ENCODE assay signal across 8 cellular contexts in genomic region chr1:156505679-156506298, GRCh38. TPM values are rescaled to one million over a fixed set of nuclear protein-coding genes. Genes with fewer than 3 reads are reported as not detected.
DNase-seq lines count a peak whose midpoint lies in the region; ATAC-seq and TF ChIP-seq lines count a peak whose summit lies in the region.

No MANE protein-coding gene starts in this region.

- H3K36me3 Mint-ChIP-seq in CD4-positive, CD25-positive, alpha-beta regulatory T cell, result peaks cover 4% of the 10 kb centered on the region

- ATAC-seq in CD4-positive, CD25-positive, alpha-beta regulatory T cell (ENCODE audit: low read depth in 2 of 2), result no peak
- ATAC-seq in PC-3, result no peak
- ATAC-seq in GM21717 (IDR thresholded peaks at IDR 0.05; ENCODE audit: unreplicated experiment), result no peak
- no peak for ATAC-seq in GM21528 (IDR thresholded peaks at IDR 0.05; ENCODE audit: low FRiP score, unreplicated experiment)

- H3K4me3 Mint-ChIP-seq in CD4-positive, CD25-positive, alpha-beta regulatory T cell, result peak overlapping the region; percentile 86 to 90 (median 87)

- H3K9me3 Mint-ChIP-seq in CD4-positive, CD25-positive, alpha-beta regulatory T cell, result no peaks in the 10 kb centered on the region

- peak overlapping the region; percentile 98 for H3K9ac ChIP-seq in PC-3 (ENCODE audit: low read length)

- H3K4me2 ChIP-seq in PC-3 (ENCODE audit: low read length) (0 out of 2 replicates have a peak overlapping the region, but pooled peaks have one; percentile 22), osteoblast (ENCODE audit: insufficient read depth, low read length) (peak overlapping the region; percentile 85)

- H3F3A ChIP-seq in PC-3 (ENCODE audit: low read length, unreplicated experiment), result no peaks in the 10 kb centered on the region

- peak overlapping the region; percentile 100 for H3K27ac Mint-ChIP-seq in CD4-positive, CD25-positive, alpha-beta regulatory T cell

- no peaks in the 10 kb centered on the region for H4K20me1 ChIP-seq in PC-3 (ENCODE audit: low read length)
- H4K20me1 ChIP-seq in osteoblast (ENCODE audit: insufficient read depth, low read length), result no peaks in the 10 kb centered on the region

- peaks cover 13% of the 10 kb centered on the region for H3K27me3 Mint-ChIP-seq in CD4-positive, CD25-positive, alpha-beta regulatory T cell

- peak overlapping the region; percentile 45 for H3K4me3 ChIP-seq in CD4-positive, CD25-positive, alpha-beta regulatory T cell (ENCODE audit: low read depth, low read length)
- H3K4me3 ChIP-seq in PC-3 (ENCODE audit: low read length), result no peak overlapping the region
- H3K4me3 ChIP-seq in ectodermal cell (ENCODE audit: insufficient read depth, low read depth, low read length), result peak overlapping the region; percentile 33
- H3K4me3 ChIP-seq in osteoblast (ENCODE audit: insufficient read depth, low read length), result peak overlapping the region; percentile 54

- intact Hi-C loops in PC-3 (cut with micrococcal nuclease), result loop anchor here (1.0 kb wide), 2 partner anchors 48 to 66 kb away; no protein-coding TSS in a partner anchor

- no peaks in the 10 kb centered on the region for H3K27me3 ChIP-seq in CD4-positive, CD25-positive, alpha-beta regulatory T cell (ENCODE audit: control insufficient read depth, insufficient read depth, low read length)
- no peaks in the 10 kb centered on the region for H3K27me3 ChIP-seq in PC-3 (ENCODE audit: low read length)
- peaks cover 6% of the 10 kb centered on the region for H3K27me3 ChIP-seq in ectodermal cell (ENCODE audit: control insufficient read depth, insufficient read depth, low read length, poor library complexity, severe bottlenecking)
- H3K27me3 ChIP-seq in osteoblast (ENCODE audit: insufficient read depth, low read length), result no peaks in the 10 kb centered on the region

- BruUV-seq in PC-3 (replicated peaks; lab: Mats Ljungman, UMichigan), result TSS peak; percentile 7

- 91 to 92% methylated on average over 19 of the region's 21 CpGs for WGBS in ectodermal cell, 2 experiments

- TF ChIP-seq CTCF in PC-3 (conservative IDR thresholded peaks at IDR 0.05; ENCODE audit: low read depth, low read length) (no peak), osteoblast (IDR thresholded peaks at IDR 0.05; ENCODE audit: extremely low read depth, low read depth, low read length) (no peak)

- no peak for DNase-seq in CD4-positive, CD25-positive, alpha-beta regulatory T cell
- no peak for DNase-seq in PC-3
- DNase-seq in osteoblast (ENCODE audit: insufficient read length, low spot score, missing footprints), result no peak
- DNase-seq in mesenteric fat pad (ENCODE audit: low spot score), result no peak
- no peak for DNase-seq in NCI-H524 treated with DMSO at 0.1 percent for 48 hours (lab: John Stamatoyannopoulos, UW)

- H3K9me2 ChIP-seq in PC-3 (replicated peaks; ENCODE audit: low read length), result no peaks in the 10 kb centered on the region

- H3K36me3 ChIP-seq in CD4-positive, CD25-positive, alpha-beta regulatory T cell (ENCODE audit: control insufficient read depth, insufficient read depth, low read length), result no peaks in the 10 kb centered on the region
- H3K36me3 ChIP-seq in PC-3 (ENCODE audit: low read depth, low read length) (no peaks in the 10 kb centered on the region), ectodermal cell (ENCODE audit: control insufficient read depth, insufficient read depth, low read length) (no peaks in the 10 kb centered on the region), osteoblast (ENCODE audit: insufficient read depth, low read length) (no peaks in the 10 kb centered on the region)

- H3K27ac ChIP-seq in CD4-positive, CD25-positive, alpha-beta regulatory T cell (ENCODE audit: insufficient read depth, low read length, poor library complexity, severe bottlenecking), result peak overlapping the region; percentile 99
- H3K27ac ChIP-seq in PC-3 (ENCODE audit: low read length), result peak overlapping the region; percentile 96
- H3K27ac ChIP-seq in ectodermal cell (ENCODE audit: insufficient read depth, low read depth, low read length, poor library complexity, severe bottlenecking), result no peak overlapping the region
- H3K27ac ChIP-seq in osteoblast (ENCODE audit: low read depth, low read length), result peak overlapping the region; percentile 100

- POLR2A ChIA-PET in PC-3 (lab: Charles Lee; ENCODE audit: unreplicated experiment), result interaction anchor here (1.2 kb wide), 1 partner anchor 65 kb away, joined by 7 read pairs; no protein-coding TSS in a partner anchor

- no peaks in the 10 kb centered on the region for H3K9me3 ChIP-seq in CD4-positive, CD25-positive, alpha-beta regulatory T cell (ENCODE audit: control insufficient read depth in 2 of 2, low read length in 2 of 2)
- no peaks in the 10 kb centered on the region for H3K9me3 ChIP-seq in PC-3 (ENCODE audit: low read length)
- H3K9me3 ChIP-seq in ectodermal cell (ENCODE audit: control insufficient read depth, low read length), result no peaks in the 10 kb centered on the region
- H3K9me3 ChIP-seq in osteoblast (ENCODE audit: low read depth, low read length), result no peaks in the 10 kb centered on the region

- H3K79me2 ChIP-seq in PC-3 (ENCODE audit: low read length) (no peaks in the 10 kb centered on the region), osteoblast (ENCODE audit: insufficient read depth, low read length) (no peaks in the 10 kb centered on the region)

- H3K4me1 ChIP-seq in CD4-positive, CD25-positive, alpha-beta regulatory T cell (ENCODE audit: control insufficient read depth, insufficient read depth, low read length, poor library complexity, severe bottlenecking), result peaks cover 70% of the 10 kb centered on the region
- peaks cover 49% of the 10 kb centered on the region for H3K4me1 ChIP-seq in PC-3 (ENCODE audit: insufficient read depth, low read length)
- peaks cover 27% of the 10 kb centered on the region for H3K4me1 ChIP-seq in ectodermal cell (ENCODE audit: control insufficient read depth, insufficient read depth, low read length)
- H3K4me1 ChIP-seq in osteoblast (ENCODE audit: insufficient read depth, low read length), result peaks cover 52% of the 10 kb centered on the region

- CTCF ChIA-PET in PC-3 (lab: Charles Lee), result interaction anchor here (0.6 to 1.1 kb wide), 2 partner anchors 10 to 120 kb away, joined by 3 to 4 read pairs; no protein-coding TSS in a partner anchor

- peaks cover 18 to 84% (median 56%) of the 10 kb centered on the region in 4 donors for H3K4me1 Mint-ChIP-seq in CD4-positive, CD25-positive, alpha-beta regulatory T cell

- H2AFZ ChIP-seq in PC-3 (ENCODE audit: low read length), result peak overlapping the region; percentile 76; the same call in 1 of the 2 replicates
- peak overlapping the region; percentile 81 for H2AFZ ChIP-seq in osteoblast (ENCODE audit: low read length)

RNA-seq across cellular contexts. Expression of gene MEF2D, which starts 5.2 kb away (rescaled TPM):
- 186 TPM for total RNA-seq in CD4-positive, CD25-positive, alpha-beta regulatory T cell
- 10 to 100 TPM in 1 of 4 donors, 1 to 10 TPM in 3; 4.6 to 11.5 (median 6.4) TPM for polyA plus RNA-seq in CD4-positive, CD25-positive, alpha-beta regulatory T cell
- total RNA-seq in PC-3 (2014; rRNA removed) (17.3 and 27.4 TPM in 2 replicates), osteoblast (12.4 and 14.1 TPM in 2 replicates), mesenteric fat pad (38.7 TPM)
- polyA plus RNA-seq in ectodermal cell (2013, experiment 1 of 4), result 11.7 TPM
- polyA plus RNA-seq in ectodermal cell (2013, experiment 2 of 4), result 13.1 TPM
- polyA plus RNA-seq in ectodermal cell (2013, experiment 3 of 4), result 10.6 TPM
- polyA plus RNA-seq in ectodermal cell (2013, experiment 4 of 4), result 10.7 TPM
